ENCODE assay signal across 1 cellular context in genomic region chr10:6921026-6921425, GRCh38.
TF ChIP-seq lines count a peak whose summit lies in the region.
"Not testable (repeated sequence)": the region's sequence is repeated elsewhere in the genome, so short reads cannot be mapped to it uniquely, and the experiment has no call there.

No MANE protein-coding gene starts in this region.

TF ChIP-seq in K562, 482 proteins besides CTCF, POLR2A, EP300 and RAD21 (continued from another document):
- TF ChIP-seq, protein P1, sequence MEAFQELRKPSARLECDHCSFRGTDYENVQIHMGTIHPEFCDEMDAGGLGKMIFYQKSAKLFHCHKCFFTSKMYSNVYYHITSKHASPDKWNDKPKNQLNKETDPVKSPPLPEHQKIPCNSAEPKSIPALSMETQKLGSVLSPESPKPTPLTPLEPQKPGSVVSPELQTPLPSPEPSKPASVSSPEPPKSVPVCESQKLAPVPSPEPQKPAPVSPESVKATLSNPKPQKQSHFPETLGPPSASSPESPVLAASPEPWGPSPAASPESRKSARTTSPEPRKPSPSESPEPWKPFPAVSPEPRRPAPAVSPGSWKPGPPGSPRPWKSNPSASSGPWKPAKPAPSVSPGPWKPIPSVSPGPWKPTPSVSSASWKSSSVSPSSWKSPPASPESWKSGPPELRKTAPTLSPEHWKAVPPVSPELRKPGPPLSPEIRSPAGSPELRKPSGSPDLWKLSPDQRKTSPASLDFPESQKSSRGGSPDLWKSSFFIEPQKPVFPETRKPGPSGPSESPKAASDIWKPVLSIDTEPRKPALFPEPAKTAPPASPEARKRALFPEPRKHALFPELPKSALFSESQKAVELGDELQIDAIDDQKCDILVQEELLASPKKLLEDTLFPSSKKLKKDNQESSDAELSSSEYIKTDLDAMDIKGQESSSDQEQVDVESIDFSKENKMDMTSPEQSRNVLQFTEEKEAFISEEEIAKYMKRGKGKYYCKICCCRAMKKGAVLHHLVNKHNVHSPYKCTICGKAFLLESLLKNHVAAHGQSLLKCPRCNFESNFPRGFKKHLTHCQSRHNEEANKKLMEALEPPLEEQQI (IDR thresholded peaks at IDR 0.05): 0 out of 2 replicates have a peak, but pooled peaks have one; percentile 18
- TF ChIP-seq FOXM1 (IDR thresholded peaks at IDR 0.05; ENCODE audit: low read depth): peak; percentile 51; the same call in 1 of the 2 replicates
- TF ChIP-seq FOXM1 (CRISPR knock-in tag; IDR thresholded peaks at IDR 0.05; ENCODE audit: low read depth); TOE1 (CRISPR knock-in tag; IDR thresholded peaks at IDR 0.05; ENCODE audit: borderline replicate concordance, low read depth): not testable (repeated sequence)
- TF ChIP-seq L3MBTL2 (IDR thresholded peaks at IDR 0.05): peak; percentile 31; the same call in 1 of the 2 replicates
- peak; percentile 62; the same call in 1 of the 2 replicates for TF ChIP-seq MGA (IDR thresholded peaks at IDR 0.05)
- TF ChIP-seq TOE1 (IDR thresholded peaks at IDR 0.05; ENCODE audit: borderline replicate concordance): peak; percentile 50; the same call in 1 of the 2 replicates
- peak; percentile 86; the same call in 1 of the 2 replicates for TF ChIP-seq SMARCA5 (IDR thresholded peaks at IDR 0.05)
- TF ChIP-seq CXXC5 (CRISPR knock-in tag; IDR thresholded peaks at IDR 0.05): 0 out of 2 replicates have a peak, but pooled peaks have one; percentile 25
- peak; percentile 35; the same call in 1 of the 2 replicates for TF ChIP-seq ELF1 (tag; IDR thresholded peaks at IDR 0.05)
- TF ChIP-seq PHF20 (IDR thresholded peaks at IDR 0.05; ENCODE audit: partially characterized antibody): peak; percentile 51
- peak; percentile 76; the same call in 1 of the 2 replicates for TF ChIP-seq HLTF (IDR thresholded peaks at IDR 0.05)
- TF ChIP-seq CC2D1A (IDR thresholded peaks at IDR 0.05): peak; percentile 73; the same call in 1 of the 2 replicates
- TF ChIP-seq RBM25 (IDR thresholded peaks at IDR 0.05; ENCODE audit: low read depth, low read length, severe bottlenecking): peak; percentile 86
- peak; percentile 62 for TF ChIP-seq BRD9 (IDR thresholded peaks at IDR 0.05; ENCODE audit: low read depth, partially characterized antibody)
- TF ChIP-seq ZNF512 (tag; IDR thresholded peaks at IDR 0.05): peak; percentile 58
- TF ChIP-seq SRF (CRISPR knock-in tag; IDR thresholded peaks at IDR 0.05): 0 out of 4 replicates have a peak, but pooled peaks of 1 of the 2 experiments have one; percentile 58
- TF ChIP-seq ARNT (IDR thresholded peaks at IDR 0.05): peak; percentile 22 to 27; a peak in 1 of 4 replicates
- 0 out of 4 replicates have a peak, but pooled peaks of 1 of the 2 experiments have one; percentile 9 for TF ChIP-seq TRIM24 (IDR thresholded peaks at IDR 0.05)
- TF ChIP-seq MAZ (CRISPR knock-in tag; conservative IDR thresholded peaks at IDR 0.05 in 1 of 2, IDR thresholded peaks at IDR 0.05 in 1 of 2): 0 out of 4 replicates have a peak, but pooled peaks of 1 of the 2 experiments have one; percentile 9
- TF ChIP-seq ZFX (CRISPR knock-in tag; IDR thresholded peaks at IDR 0.05): peak; percentile 54; the same call in 1 of the 2 replicates
- TF ChIP-seq POLR2G (IDR thresholded peaks at IDR 0.05; ENCODE audit: low read depth, low read length): 0 out of 2 replicates have a peak, but pooled peaks have one; percentile 26
- TF ChIP-seq ELF4 (CRISPR knock-in tag; IDR thresholded peaks at IDR 0.05): 0 out of 2 replicates have a peak, but pooled peaks have one; percentile 28
- peak; percentile 70 for TF ChIP-seq NR2C1 (IDR thresholded peaks at IDR 0.05)
- peak; percentile 68 for TF ChIP-seq NR2C1 (tag; IDR thresholded peaks at IDR 0.05)
- TF ChIP-seq RBFOX2 (IDR thresholded peaks at IDR 0.05; ENCODE audit: low read depth, low read length): peak; percentile 40; the same call in 1 of the 2 replicates
- peak; percentile 47; the same call in 1 of the 2 replicates for TF ChIP-seq TFE3 (CRISPR knock-in tag; IDR thresholded peaks at IDR 0.05)
- peak in 1 of 2 experiments; percentile 33; a peak in 1 of 4 replicates for TF ChIP-seq MLLT1 (IDR thresholded peaks at IDR 0.05)
- TF ChIP-seq, protein P2, sequence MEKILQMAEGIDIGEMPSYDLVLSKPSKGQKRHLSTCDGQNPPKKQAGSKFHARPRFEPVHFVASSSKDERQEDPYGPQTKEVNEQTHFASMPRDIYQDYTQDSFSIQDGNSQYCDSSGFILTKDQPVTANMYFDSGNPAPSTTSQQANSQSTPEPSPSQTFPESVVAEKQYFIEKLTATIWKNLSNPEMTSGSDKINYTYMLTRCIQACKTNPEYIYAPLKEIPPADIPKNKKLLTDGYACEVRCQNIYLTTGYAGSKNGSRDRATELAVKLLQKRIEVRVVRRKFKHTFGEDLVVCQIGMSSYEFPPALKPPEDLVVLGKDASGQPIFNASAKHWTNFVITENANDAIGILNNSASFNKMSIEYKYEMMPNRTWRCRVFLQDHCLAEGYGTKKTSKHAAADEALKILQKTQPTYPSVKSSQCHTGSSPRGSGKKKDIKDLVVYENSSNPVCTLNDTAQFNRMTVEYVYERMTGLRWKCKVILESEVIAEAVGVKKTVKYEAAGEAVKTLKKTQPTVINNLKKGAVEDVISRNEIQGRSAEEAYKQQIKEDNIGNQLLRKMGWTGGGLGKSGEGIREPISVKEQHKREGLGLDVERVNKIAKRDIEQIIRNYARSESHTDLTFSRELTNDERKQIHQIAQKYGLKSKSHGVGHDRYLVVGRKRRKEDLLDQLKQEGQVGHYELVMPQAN (IDR thresholded peaks at IDR 0.05; ENCODE audit: borderline replicate concordance): peak; percentile 36; the same call in 1 of the 2 replicates
- TF ChIP-seq KDM1A (IDR thresholded peaks at IDR 0.05): 0 out of 4 replicates have a peak, but pooled peaks of 1 of the 2 experiments have one; percentile 8
- 0 out of 2 replicates have a peak, but pooled peaks have one; percentile 34 for TF ChIP-seq THRB (CRISPR knock-in tag; conservative IDR thresholded peaks at IDR 0.05)
- 0 out of 4 replicates have a peak, but pooled peaks of 1 of the 2 experiments have one; percentile 9 for TF ChIP-seq FOXK2 (conservative IDR thresholded peaks at IDR 0.05 in 1 of 2, IDR thresholded peaks at IDR 0.05 in 1 of 2; ENCODE audit: low read depth in 2 of 2)
- peak; percentile 43 for TF ChIP-seq GABPA (tag; conservative IDR thresholded peaks at IDR 0.05; ENCODE audit: low read depth)
TF ChIP-seq in K562: peak in this region for 40; not testable (repeated sequence) for 442.
